Comparison of ENCODE assay signal across 9 cellular contexts in genomic region chrX:149871940-149872339, GRCh38. TPM values are rescaled to one million over a fixed set of nuclear protein-coding genes. Genes with fewer than 3 reads are reported as not detected.
DNase-seq lines count a peak whose midpoint lies in the region; ATAC-seq, FAIRE-seq and TF ChIP-seq lines count a peak whose summit lies in the region.
"Had no signal": no experiment of that assay in that cellular context is flagged by ENCODE, and none has a peak within 500 bp of the region (broad histone marks: within the 10 kb centered on the region; RNA-seq: fewer than 3 reads in every experiment).

No MANE protein-coding gene starts in this region.

- no peak overlapping the region for H3K27ac ChIP-seq in GM23338 (ENCODE audit: low read depth)
- H3K27ac ChIP-seq in kidney (ENCODE audit: low read depth in 2 of 2, low read length in 2 of 2), result no peak overlapping the region
- no peak overlapping the region for H3K27ac ChIP-seq in ovary

- H3K4me1 ChIP-seq in GM23338 (ENCODE audit: insufficient read depth), result no peaks in the 10 kb centered on the region
- no peaks in the 10 kb centered on the region for H3K4me1 ChIP-seq in kidney (ENCODE audit: control insufficient read depth in 1 of 2, insufficient read depth in 1 of 2, low read depth in 1 of 2, low read length in 2 of 2)
- H3K4me1 ChIP-seq in ovary (ENCODE audit: insufficient read depth), result no peaks in the 10 kb centered on the region

- H3F3A ChIP-seq in GM23338 (replicated peaks; ENCODE audit: low read depth), result no peaks in the 10 kb centered on the region

- no peaks in the 10 kb centered on the region for H3K79me2 ChIP-seq in GM23338 (replicated peaks; ENCODE audit: insufficient read depth)

- 47 to 55% (median 49%) methylated on average over 3 of the region's 3 CpGs for WGBS in ovary, 3 donors

- H3K4me3 Mint-ChIP-seq in GM23338, result no peak overlapping the region

- intact Hi-C loops in kidney (cut with DNase I), result no loop called here
- intact Hi-C loops in ovary (cut with DNase I), result no loop called here

- H4K20me1 ChIP-seq in GM23338 (replicated peaks; ENCODE audit: insufficient read depth), result no peaks in the 10 kb centered on the region

- no peaks in the 10 kb centered on the region for H3K9me3 ChIP-seq in kidney (ENCODE audit: control insufficient read depth in 1 of 2, low read length in 2 of 2)
- H3K9me3 ChIP-seq in ovary, result no peaks in the 10 kb centered on the region

- no peak overlapping the region for H3K27ac Mint-ChIP-seq in GM23338

- no peaks in the 10 kb centered on the region for H3K9me2 ChIP-seq in GM23338 (ENCODE audit: insufficient read depth)

- H3K36me3 ChIP-seq in GM23338 (ENCODE audit: insufficient read depth), result no peaks in the 10 kb centered on the region
- no peaks in the 10 kb centered on the region for H3K36me3 ChIP-seq in kidney (ENCODE audit: control insufficient read depth in 1 of 2, insufficient read depth in 2 of 2, low read length in 2 of 2)
- no peaks in the 10 kb centered on the region for H3K36me3 ChIP-seq in ovary

- no peaks in the 10 kb centered on the region for H3K27me3 ChIP-seq in GM23338 (ENCODE audit: insufficient read depth)
- H3K27me3 ChIP-seq in ovary, result no peaks in the 10 kb centered on the region

- peak overlapping the region; percentile 66; the same call in 1 of the 2 replicates for H2AFZ ChIP-seq in GM23338

- TF ChIP-seq POLR2A in ovary (IDR thresholded peaks at IDR 0.05), result no peak

- peak; percentile 58 for DNase-seq in GM12865 (ENCODE audit: low read depth)
- peak; percentile 55 for DNase-seq in GM23338 (ENCODE audit: low spot score)
- peak; percentile 48 for DNase-seq in NAMALWA (ENCODE audit: low spot score)
- DNase-seq in activated T-cell treated with anti-CD3 and anti-CD28 coated beads for 48 hours (ENCODE audit: low read depth), result peak; percentile 61
- peak; percentile 32 for DNase-seq in kidney
- DNase-seq in stimulated activated CD8-positive, alpha-beta memory T cell treated with anti-CD3 and anti-CD28 coated beads, Interleukin-7, amount 100 ng/mL, for 24 hours (ENCODE audit: low read depth), result peak; percentile 41
- DNase-seq in nucleus accumbens (lab: John Stamatoyannopoulos, UW), result no peak
- no peak for DNase-seq in ovary

- TF ChIP-seq CTCF in GM12865 (IDR thresholded peaks at IDR 0.05; ENCODE audit: insufficient read depth, low read depth, low read length, missing control alignments) (peak; percentile 67), GM23338 (conservative IDR thresholded peaks at IDR 0.05; ENCODE audit: low read depth in 2 of 2) (peak; percentile 55 to 81), kidney (IDR thresholded peaks at IDR 0.05; ENCODE audit: borderline replicate concordance, extremely low read depth, insufficient read depth) (peak; percentile 16), ovary (IDR thresholded peaks at IDR 0.05) (no peak)

- H3K4me1 Mint-ChIP-seq in GM23338, result peaks cover 5% of the 10 kb centered on the region; the same call in 2 of the 3 replicates

- no peak for FAIRE-seq in kidney (lab: Jason Lieb, UNC)

- ATAC-seq in GM23338, result peak; percentile 81

- TF ChIP-seq EP300 in ovary (IDR thresholded peaks at IDR 0.05), result no peak

- H3K36me3 Mint-ChIP-seq in GM23338 (ENCODE audit: low read depth), result no peaks in the 10 kb centered on the region

- H3K4me3 ChIP-seq in GM12865 (ENCODE audit: low read depth, low read length), result no peak overlapping the region
- H3K4me3 ChIP-seq in GM23338, result no peak overlapping the region
- H3K4me3 ChIP-seq in kidney (ENCODE audit: low read length in 2 of 2), result no peak overlapping the region
- H3K4me3 ChIP-seq in ovary, result no peak overlapping the region

- H3K9me3 Mint-ChIP-seq in GM23338, result no peaks in the 10 kb centered on the region; the same call in 2 of the 3 replicates

- no peak overlapping the region for H3K9ac ChIP-seq in kidney (ENCODE audit: low read length in 2 of 2)

- H3K4me2 ChIP-seq in GM23338, result no peak overlapping the region

- no peaks in the 10 kb centered on the region for H3K27me3 Mint-ChIP-seq in GM23338 (ENCODE audit: insufficient read depth, low read depth, poor library complexity)

TF ChIP-seq in GM23338, 12 proteins besides CTCF, POLR2A, EP300 and RAD21:
- TF ChIP-seq EZH2 (IDR thresholded peaks at IDR 0.05; ENCODE audit: low read depth, unreplicated experiment) (no peak), ZNF114 (CRISPR knock-in tag; IDR thresholded peaks at IDR 0.05) (no peak), ETS1 (IDR thresholded peaks at IDR 0.05) (no peak)

RNA-seq across cellular contexts. Expression of gene MAGEA8, which starts 9.0 kb away (rescaled TPM):
- not detected in 2 replicates for total RNA-seq in GM23338 (2014; rRNA removed; shearing (Covaris generic))
- polyA plus RNA-seq in GM23338 (2016; fragmentation: Nextera tagmentation; extraction: Ambion mirVana), result not detected in 2 replicates
- total RNA-seq in kidney, result not detected
- polyA plus RNA-seq in kidney (ENCODE audit: insufficient read depth, low read depth, low replicate concordance), result not detected
- not detected for total RNA-seq in ovary
- not detected for polyA plus RNA-seq in ovary
- total RNA-seq: subcutaneous adipose tissue had no signal

RNA-seq across cellular contexts. Expression of gene HSFX4, which starts 57.4 kb away (rescaled TPM):
- total RNA-seq in GM23338 (2014; rRNA removed; shearing (Covaris generic)), result not detected in 2 replicates
- not detected in 2 replicates for polyA plus RNA-seq in GM23338 (2016; fragmentation: Nextera tagmentation; extraction: Ambion mirVana)
- total RNA-seq in kidney, result not detected
- polyA plus RNA-seq in kidney (ENCODE audit: insufficient read depth, low read depth, low replicate concordance), result not detected
- not detected for total RNA-seq in ovary
- polyA plus RNA-seq in ovary, result not detected
- total RNA-seq: subcutaneous adipose tissue had no signal

Comparison
In these comparisons a context has a peak if more than half of its experiments do, and no peak if none do; other contexts are left out.
1. DNase-seq: peak in GM12865 (single experiment), GM23338 (single experiment), NAMALWA (single experiment), activated T-cell treated with anti-CD3 and anti-CD28 coated beads for 48 hours (single experiment), kidney (single experiment) and stimulated activated CD8-positive, alpha-beta memory T cell treated with anti-CD3 and anti-CD28 coated beads, Interleukin-7, amount 100 ng/mL, for 24 hours (single experiment); none in nucleus accumbens (0 of 56) and ovary (0 of 5).
2. CTCF ChIP-seq: peak in GM12865 (single experiment), GM23338 (2 of 2) and kidney (single experiment); none in ovary (0 of 3).